Comparison of ENCODE assay signal across 12 cellular contexts in the genomic region with DNA sequence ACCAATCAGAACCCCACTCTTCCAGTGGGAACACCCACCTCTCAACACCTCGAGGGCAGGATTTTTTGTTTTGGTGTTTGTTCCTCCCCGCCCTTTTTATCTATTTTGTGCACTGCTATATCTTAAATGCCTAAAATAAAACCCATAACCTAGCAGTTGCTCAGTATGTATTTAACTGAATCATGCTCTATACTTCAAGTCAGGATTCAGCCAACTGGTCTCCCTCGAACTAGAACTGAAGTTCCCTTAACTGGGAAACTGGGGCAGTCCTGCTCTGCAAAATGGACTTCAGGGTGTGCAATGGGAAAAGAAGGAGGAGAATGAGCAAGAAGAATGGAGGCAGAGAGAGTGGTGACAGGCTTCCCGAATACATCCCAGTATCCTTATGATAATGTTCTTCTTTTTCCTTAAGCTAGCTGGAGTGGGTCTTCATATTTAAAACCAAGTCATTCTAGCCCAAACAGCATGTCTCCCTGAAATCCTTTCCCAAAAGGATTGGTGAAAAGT.
"Had no signal": no experiment of that assay in that cellular context is flagged by ENCODE, and none has a peak within 500 bp of the region (broad histone marks: within the 10 kb centered on the region; RNA-seq: fewer than 3 reads in every experiment).

No MANE protein-coding gene starts in this region.

- H3K9me3 ChIP-seq: pancreas had no signal

- ATAC-seq: stimulated activated effector memory CD8-positive, alpha-beta T cell treated with anti-CD3 and anti-CD28 coated beads, Interleukin-12 subunit alpha, Interleukin-12 subunit beta, amount 100 ng/mL, for 72 hours had no signal

- H3K27ac ChIP-seq: neural progenitor cell had no signal

- H3K36me3 ChIP-seq: neural progenitor cell, pancreas, tibial nerve had no signal

- H3K4me2 ChIP-seq: neural progenitor cell had no signal

- DNase-seq: activated CD4-positive, alpha-beta T cell treated with anti-CD3 and anti-CD28 coated beads, Interleukin-2, amount 10 ng/mL, durations not matched to agents 7 days and 5 days; activated CD8-positive, alpha-beta memory T cell treated with anti-CD3 and anti-CD28 coated beads, Interleukin-2, amount 50 U/mL, for 48 hours; activated naive CD4-positive, alpha-beta T cell; aorta; erythroblast; naive B cell; stimulated activated CD4-positive, alpha-beta T cell treated with anti-CD3 and anti-CD28 coated beads, Interleukin-12 subunit alpha, Interleukin-12 subunit beta, amount 100 ng/mL, for 4 hours; stimulated activated CD4-positive, alpha-beta T cell treated with anti-CD3 and anti-CD28 coated beads, Interleukin-2, amount 100 ng/mL, for 24 hours had no signal

- H3K27me3 ChIP-seq: neural progenitor cell, pancreas, tibial nerve had no signal

- H3K9ac ChIP-seq: neural progenitor cell had no signal

- H3K4me3 ChIP-seq: neural progenitor cell, pancreas, tibial nerve had no signal
